In genomic region chr1:15850450-15851079, GRCh38 we compare ENCODE assay signal across 9 cellular contexts. TPM values are rescaled to one million over a fixed set of nuclear protein-coding genes. Genes with fewer than 3 reads are reported as not detected.
DNase-seq lines count a peak whose midpoint lies in the region; ATAC-seq, FAIRE-seq and TF ChIP-seq lines count a peak whose summit lies in the region.
"Had no signal": no experiment of that assay in that cellular context is flagged by ENCODE, and none has a peak within 500 bp of the region (broad histone marks: within the 10 kb centered on the region; RNA-seq: fewer than 3 reads in every experiment).

No MANE protein-coding gene starts in this region.

- peak overlapping the region; percentile 98 for H3K27ac ChIP-seq in SU-DHL-6 (ENCODE audit: low read depth, low read length)
- H3K27ac ChIP-seq in gastroesophageal sphincter, result peak overlapping the region; percentile 34 to 99 (median 96)
- peak overlapping the region; percentile 97 for H3K27ac ChIP-seq in smooth muscle cell (ENCODE audit: low read depth)

- H3K79me2 ChIP-seq in SU-DHL-6 (ENCODE audit: insufficient read depth, low read length), result peaks cover 88% of the 10 kb centered on the region
- peaks cover 75% of the 10 kb centered on the region for H3K79me2 ChIP-seq in smooth muscle cell (ENCODE audit: low read depth)

- H3K4me2 ChIP-seq in SU-DHL-6 (ENCODE audit: low read depth, low read length, poor library complexity, severe bottlenecking), result peak overlapping the region; percentile 94
- H3K4me2 ChIP-seq in smooth muscle cell, result peak overlapping the region; percentile 90

- TF ChIP-seq CTCF in SU-DHL-6 (IDR thresholded peaks at IDR 0.05; ENCODE audit: insufficient read depth, low read length, poor library complexity, severe bottlenecking) (no peak), gastroesophageal sphincter (IDR thresholded peaks at IDR 0.05) (no peak), smooth muscle cell (IDR thresholded peaks at IDR 0.05; ENCODE audit: borderline replicate concordance, insufficient read depth, poor library complexity, severe bottlenecking) (no peak)

- ATAC-seq in gastroesophageal sphincter, result no peak

- H3K27me3 ChIP-seq in SU-DHL-6 (ENCODE audit: low read length) (no peaks in the 10 kb centered on the region), gastroesophageal sphincter (no peaks in the 10 kb centered on the region), smooth muscle cell (ENCODE audit: low read depth) (no peaks in the 10 kb centered on the region)

- peak; percentile 42 for DNase-seq in DMS53 (lab: John Stamatoyannopoulos, UW)
- DNase-seq in DMS53 treated with DMSO at 0.1 percent for 48 hours (lab: John Stamatoyannopoulos, UW; ENCODE audit: unreplicated experiment), result no peak
- DNase-seq in smooth muscle cell (lab: John Stamatoyannopoulos, UW; ENCODE audit: unreplicated experiment), result no peak
- DNase-seq in ecto neural progenitor cell (ENCODE audit: low spot score), result no peak
- no peak for DNase-seq in GM12891 (ENCODE audit: insufficient read length, low spot score)
- no peak for DNase-seq in KBM-7

- H3K9ac ChIP-seq in SU-DHL-6 (ENCODE audit: low read length) (peak overlapping the region; percentile 77), smooth muscle cell (ENCODE audit: low read depth) (peak overlapping the region; percentile 90)

- peaks cover 12% of the 10 kb centered on the region for H4K20me1 ChIP-seq in SU-DHL-6 (ENCODE audit: low read depth, low read length)
- peaks cover 39% of the 10 kb centered on the region for H4K20me1 ChIP-seq in smooth muscle cell (ENCODE audit: low read depth)

- no peak for TF ChIP-seq EP300 in gastroesophageal sphincter (IDR thresholded peaks at IDR 0.05)

- peak overlapping the region; percentile 88 for H3K4me3 ChIP-seq in SU-DHL-6 (ENCODE audit: insufficient read depth, low read length, poor library complexity, severe bottlenecking)
- H3K4me3 ChIP-seq in gastroesophageal sphincter, result peak overlapping the region in 1 of 2 donors; percentile 85
- H3K4me3 ChIP-seq in smooth muscle cell, result peak overlapping the region; percentile 80

- 4 to 10% methylated on average over 2 of the region's 2 CpGs for WGBS in gastroesophageal sphincter (ENCODE audit: low coverage in 1 of 2), 2 donors
- 22% methylated on average over 2 of the region's 2 CpGs for WGBS in smooth muscle cell (ENCODE audit: low lambda C conversion rate)

- in situ Hi-C loops in KBM-7 (cut with MboI; ENCODE audit: low pct_unique_long_range_greater_than_20kb, low sequenced_read_pairs), result no loop called here

- no peak for FAIRE-seq in GM12891 (lab: Jason Lieb, UNC)
- FAIRE-seq: A204.1 had no signal

- no peaks in the 10 kb centered on the region for H3K9me2 ChIP-seq in SU-DHL-6 (replicated peaks; ENCODE audit: insufficient read depth, low read length)

- H3F3A ChIP-seq in SU-DHL-6 (ENCODE audit: insufficient read depth), result peaks cover 29% of the 10 kb centered on the region
- H3F3A ChIP-seq in smooth muscle cell (ENCODE audit: low read depth), result peaks cover 3% of the 10 kb centered on the region

- H2AFZ ChIP-seq in SU-DHL-6 (ENCODE audit: low read depth, low read length, severe bottlenecking) (no peak overlapping the region), smooth muscle cell (ENCODE audit: low read depth) (no peak overlapping the region)

- TF ChIP-seq POLR2A in gastroesophageal sphincter (IDR thresholded peaks at IDR 0.05) (no peak), GM12891 (IDR thresholded peaks at IDR 0.05; ENCODE audit: low read depth, low read length) (no peak)

- H3K9me3 ChIP-seq in SU-DHL-6 (ENCODE audit: insufficient read depth, low read length) (no peaks in the 10 kb centered on the region), gastroesophageal sphincter (no peaks in the 10 kb centered on the region), smooth muscle cell (replicated peaks; ENCODE audit: low read depth) (no peaks in the 10 kb centered on the region)

- no peaks in the 10 kb centered on the region for H3K36me3 ChIP-seq in SU-DHL-6 (ENCODE audit: low read length)
- H3K36me3 ChIP-seq in gastroesophageal sphincter, result no peaks in the 10 kb centered on the region
- H3K36me3 ChIP-seq in smooth muscle cell (ENCODE audit: low read depth), result no peaks in the 10 kb centered on the region

- H3K4me1 ChIP-seq in gastroesophageal sphincter (peaks cover 0 to 76% (median 13%) of the 10 kb centered on the region in 3 donors), smooth muscle cell (ENCODE audit: low read depth) (peaks cover 18% of the 10 kb centered on the region)

TF ChIP-seq in GM12891, 5 proteins besides CTCF, POLR2A, EP300 and RAD21:
- TF ChIP-seq SPI1 (IDR thresholded peaks at IDR 0.05; ENCODE audit: low read depth, low read length), result no peak
- TF ChIP-seq POLR2AphosphoS5 (IDR thresholded peaks at IDR 0.05; ENCODE audit: low read depth, low read length), result no peak
- no peak for TF ChIP-seq TAF1 (IDR thresholded peaks at IDR 0.05; ENCODE audit: low read depth, low read length)
- no peak for TF ChIP-seq POU2F2 (IDR thresholded peaks at IDR 0.05; ENCODE audit: low read depth, low read length)
- TF ChIP-seq PAX5 (IDR thresholded peaks at IDR 0.05; ENCODE audit: insufficient read depth, low read length, severe bottlenecking), result no peak

RNA-seq across cellular contexts. Expression of gene SPEN, which starts 3.1 kb away (rescaled TPM):
- total RNA-seq in gastroesophageal sphincter (10 to 100 TPM; 40.3 to 79.4 (median 50.7) TPM), smooth muscle cell (24.9 and 28.7 TPM in 2 replicates)
- 10.6 and 20.0 TPM in 2 replicates for polyA plus RNA-seq in smooth muscle cell
- polyA plus RNA-seq in GM12891 (2012; ENCODE audit: low read depth, missing spikeins), result 30.0 TPM

RNA-seq across cellular contexts. Expression of gene UQCRHL, which starts 43.1 kb away (rescaled TPM):
- total RNA-seq in gastroesophageal sphincter, result 1 to 10 TPM in 2 of 4 donors, under 1 TPM in 2; 0.40 to 1.4 (median 0.85) TPM
- total RNA-seq in smooth muscle cell, result 3.9 and 4.4 TPM in 2 replicates
- polyA plus RNA-seq in smooth muscle cell, result 1.1 and 1.6 TPM in 2 replicates
- polyA plus RNA-seq in GM12891 (2012; ENCODE audit: low read depth, missing spikeins), result 4.2 TPM
